ENCODE assay signal across 17 cellular contexts in genomic region chr15:66932634-66933024, GRCh38.
DNase-seq lines count a peak whose midpoint lies in the region; ATAC-seq, FAIRE-seq and TF ChIP-seq lines count a peak whose summit lies in the region.
"Had no signal": no experiment of that assay in that cellular context is flagged by ENCODE, and none has a peak within 500 bp of the region (broad histone marks: within the 10 kb centered on the region; RNA-seq: fewer than 3 reads in every experiment).

No MANE protein-coding gene starts in this region.

- CTCF ChIA-PET in GM12878 (lab: Yijun Ruan, JAX): interaction anchor here (1.0 kb wide), 1 partner anchor 371 kb away, joined by 3 read pairs; no protein-coding TSS in a partner anchor
- CTCF ChIA-PET in T-cell (lab: Charles Lee): no interaction called here

- FAIRE-seq in HTR-8/SVneo (lab: Jason Lieb, UNC) (peak; percentile 85), GM12878 (lab: Jason Lieb, UNC) (no peak)
- FAIRE-seq: RCC 7860 had no signal

- peaks cover 5 to 8% of the 10 kb centered on the region in 2 donors for H3K27me3 Mint-ChIP-seq in T-cell

- in situ Hi-C loops in GM12878 (cut with MboI): no loop called here

- H3K4me3 Mint-ChIP-seq in T-cell: no peak overlapping the region
- H3K4me3 Mint-ChIP-seq: activated CD4-positive, alpha-beta memory T cell treated with anti-CD3 and anti-CD28 coated beads, Interleukin-2, amount 10 ng/mL, durations not matched to agents 7 days and 5 days; activated T-helper 1 cell treated with anti-CD3 and anti-CD28 coated beads, Interleukin-12 subunit alpha, Interleukin-12 subunit beta, Interleukin-2, Interleukin-4 antibody, amounts not matched to agents 30 ng/mL and 10 ng/mL and 1 ng/mL, durations not matched to agents 14 hours and 24 hours and 36 hours had no signal

- DNase-seq in HTR-8/SVneo (ENCODE audit: insufficient read length, low spot score) (no peak), GM12878 (ENCODE audit: low read depth, low spot score) (no peak), mesenteric fat pad (ENCODE audit: low spot score) (peak; percentile 55), T-cell (no peak), stomach (no peak), NCI-H1436 (lab: John Stamatoyannopoulos, UW) (no peak)
- DNase-seq: activated CD4-positive, alpha-beta memory T cell treated with anti-CD3 and anti-CD28 coated beads, Interleukin-2, amount 10 ng/mL, durations not matched to agents 7 days and 5 days; C1 segment of cervical spinal cord; NCI-H774; stimulated activated CD4-positive, alpha-beta T cell treated with anti-CD3 and anti-CD28 coated beads, Interleukin-4, amount 100 ng/mL, for 24 hours had no signal

- TF ChIP-seq EP300 in GM12878 (IDR thresholded peaks at IDR 0.05; ENCODE audit: borderline replicate concordance in 1 of 2, control insufficient read depth in 1 of 2, low read depth in 2 of 2, low read length in 2 of 2): no peak
- no peak for TF ChIP-seq EP300 in stomach (IDR thresholded peaks at IDR 0.05)

- no peak for TF ChIP-seq RAD21 in GM12878 (IDR thresholded peaks at IDR 0.05; ENCODE audit: insufficient read depth, low read depth, low read length)

- no peaks in the 10 kb centered on the region for H3K36me3 ChIP-seq in GM12878 (ENCODE audit: control insufficient read depth in 2 of 2, insufficient read depth in 2 of 2, low read length in 1 of 2)
- no peaks in the 10 kb centered on the region for H3K36me3 ChIP-seq in skeletal muscle tissue (ENCODE audit: control insufficient read depth in 3 of 3, insufficient read depth in 3 of 3, low read length in 3 of 3)
- no peaks in the 10 kb centered on the region for H3K36me3 ChIP-seq in stomach
- H3K36me3 ChIP-seq: gastroesophageal sphincter, HAP-1, thoracic aorta had no signal

- no peaks in the 10 kb centered on the region for H4K20me1 ChIP-seq in GM12878 (ENCODE audit: control insufficient read depth, insufficient read depth)

- H3K27ac ChIP-seq in GM12878 (ENCODE audit: control insufficient read depth, insufficient read depth): no peak overlapping the region
- no peak overlapping the region for H3K27ac ChIP-seq in skeletal muscle tissue (ENCODE audit: low read depth, low read length)
- peak overlapping the region in 2 of 5 donors; percentile 39 to 58 for H3K27ac ChIP-seq in stomach
- H3K27ac ChIP-seq: gastroesophageal sphincter, thoracic aorta had no signal

- no peaks in the 10 kb centered on the region for H3K79me2 ChIP-seq in GM12878 (ENCODE audit: control insufficient read depth, insufficient read depth, low read length)

- H3K9me3 Mint-ChIP-seq in T-cell: no peaks in the 10 kb centered on the region

- BruUV-seq in GM12878 (replicated peaks; lab: Mats Ljungman, UMichigan): no TSS peak

- intact Hi-C loops in GM12878 (cut with micrococcal nuclease; ENCODE audit: unreplicated experiment): no loop called here
- intact Hi-C loops in stomach (cut with DNase I; ENCODE audit: low total_unique reads): no loop called here

- no peak overlapping the region for H3K27ac Mint-ChIP-seq in T-cell
- H3K27ac Mint-ChIP-seq: activated CD4-positive, alpha-beta memory T cell treated with anti-CD3 and anti-CD28 coated beads, Interleukin-2, amount 10 ng/mL, durations not matched to agents 7 days and 5 days; activated T-helper 1 cell treated with anti-CD3 and anti-CD28 coated beads, Interleukin-12 subunit alpha, Interleukin-12 subunit beta, Interleukin-2, Interleukin-4 antibody, amounts not matched to agents 30 ng/mL and 10 ng/mL and 1 ng/mL, durations not matched to agents 14 hours and 24 hours and 36 hours had no signal

- WGBS in GM12878 (ENCODE audit: insufficient coverage, insufficient replicate concordance, low lambda C conversion rate, missing lambda C conversion rate): 40% methylated on average over 6 of the region's 6 CpGs
- 89 to 97% (median 91%) methylated on average over 6 of the region's 6 CpGs for WGBS in stomach, 5 donors

- SMC1A ChIA-PET in GM12878 (lab: Charles Lee; ENCODE audit: uncharacterized antibody, unreplicated experiment): no interaction called here

- H3K4me3 ChIP-seq in GM12878 (no peak overlapping the region), skeletal muscle tissue (ENCODE audit: low read length in 3 of 3) (peak overlapping the region in 2 of 3 donors; percentile 5 to 13), stomach (no peak overlapping the region)
- H3K4me3 ChIP-seq: gastroesophageal sphincter, HAP-1, lung, thoracic aorta had no signal

- no peaks in the 10 kb centered on the region for H3K27me3 ChIP-seq in GM12878 (replicated peaks in 1 of 2; ENCODE audit: control insufficient read depth in 2 of 2, insufficient read depth in 2 of 2, low read length in 1 of 2)
- peaks cover 5 to 36% (median 16%) of the 10 kb centered on the region in 3 donors for H3K27me3 ChIP-seq in skeletal muscle tissue (ENCODE audit: control insufficient read depth in 3 of 3, insufficient read depth in 3 of 3, low read length in 3 of 3)
- H3K27me3 ChIP-seq in stomach: no peaks in the 10 kb centered on the region
- H3K27me3 ChIP-seq: gastroesophageal sphincter had no signal

- no peak overlapping the region for H3K4me2 ChIP-seq in GM12878 (ENCODE audit: control insufficient read depth, insufficient read depth)

- no peaks in the 10 kb centered on the region for H3K4me1 ChIP-seq in GM12878 (ENCODE audit: control insufficient read depth, insufficient read depth, low read length)
- H3K4me1 ChIP-seq in skeletal muscle tissue (ENCODE audit: control insufficient read depth in 3 of 3, insufficient read depth in 3 of 3, low read length in 3 of 3): peaks cover 9 to 25% (median 18%) of the 10 kb centered on the region in 3 donors
- H3K4me1 ChIP-seq in stomach: peaks cover 17 to 35% (median 24%) of the 10 kb centered on the region in 4 donors

- no peak overlapping the region for H2AFZ ChIP-seq in GM12878 (ENCODE audit: control insufficient read depth, low read depth, low read length)

- no peak for ATAC-seq in GM12878
- ATAC-seq in T-cell (replicated peaks in 1 of 4): no peak
- ATAC-seq: gastroesophageal sphincter had no signal

- TF ChIP-seq POLR2A in GM12878 (IDR thresholded peaks at IDR 0.05; ENCODE audit: low read depth, low read length) (no peak), stomach (IDR thresholded peaks at IDR 0.05) (no peak)

- POLR2A ChIA-PET in GM12878 (lab: Charles Lee): interaction anchor here (1.0 kb wide), 1 partner anchor 11 kb away, joined by 3 read pairs; no protein-coding TSS in a partner anchor
- POLR2A ChIA-PET in T-cell (lab: Charles Lee): no interaction called here

- H3K9ac ChIP-seq in GM12878 (ENCODE audit: control insufficient read depth, insufficient read depth, low read length): no peak overlapping the region
- H3K9ac ChIP-seq in skeletal muscle tissue (ENCODE audit: low read depth in 1 of 3, low read length in 3 of 3): no peak overlapping the region

- RAD21 ChIA-PET in GM12878 (lab: Charles Lee; ENCODE audit: unreplicated experiment): no interaction called here

- no peaks in the 10 kb centered on the region for H3K36me3 Mint-ChIP-seq in T-cell

- H3K4me1 Mint-ChIP-seq in T-cell: peaks cover 0 to 2% (median 0%) of the 10 kb centered on the region in 3 donors
- H3K4me1 Mint-ChIP-seq: activated CD4-positive, alpha-beta memory T cell treated with anti-CD3 and anti-CD28 coated beads, Interleukin-2, amount 10 ng/mL, durations not matched to agents 7 days and 5 days had no signal

- H3K9me3 ChIP-seq in GM12878 (replicated peaks; ENCODE audit: control insufficient read depth, insufficient read depth, low read length) (peaks cover 4% of the 10 kb centered on the region; the same call in 2 of the 3 replicates), skeletal muscle tissue (ENCODE audit: control insufficient read depth in 3 of 3, low read length in 3 of 3) (peaks cover 0 to 5% (median 0%) of the 10 kb centered on the region in 3 donors), stomach (peaks cover 0 to 13% (median 4%) of the 10 kb centered on the region in 4 donors)
- H3K9me3 ChIP-seq: thoracic aorta had no signal

- no peak for TF ChIP-seq CTCF in GM12878 (IDR thresholded peaks at IDR 0.05 in 2 of 3, conservative IDR thresholded peaks at IDR 0.05 in 1 of 3; ENCODE audit: control insufficient read depth in 2 of 3, extremely low read depth in 1 of 3, insufficient read depth in 1 of 3, low read depth in 3 of 3, low read length in 3 of 3)
- no peak for TF ChIP-seq CTCF in stomach (IDR thresholded peaks at IDR 0.05)

TF ChIP-seq in GM12878, 131 proteins besides CTCF, POLR2A, EP300 and RAD21 (continues in another document):
- TF ChIP-seq FOXK2 (IDR thresholded peaks at IDR 0.05): no peak
- TF ChIP-seq ZNF622 (IDR thresholded peaks at IDR 0.05): no peak
- TF ChIP-seq HDAC6 (IDR thresholded peaks at IDR 0.05; ENCODE audit: unreplicated experiment): no peak
- TF ChIP-seq EZH2 (IDR thresholded peaks at IDR 0.05; ENCODE audit: borderline replicate concordance, control insufficient read depth, low read depth, low read length): no peak
- no peak for TF ChIP-seq MYB (IDR thresholded peaks at IDR 0.05; ENCODE audit: borderline replicate concordance, low read depth, low read length)
- peak; percentile 98 for TF ChIP-seq BCL3 (IDR thresholded peaks at IDR 0.05; ENCODE audit: borderline replicate concordance, insufficient read depth, low read depth, low read length, poor library complexity, severe bottlenecking)
- no peak for TF ChIP-seq HDGF (IDR thresholded peaks at IDR 0.05)

Comparison
In these comparisons a context has a peak if more than half of its experiments do, and no peak if none do; other contexts are left out.
1. H3K4me3 ChIP-seq: peak in skeletal muscle tissue (2 of 3); none in GM12878 (single experiment) and stomach (0 of 4).